Comparison of ENCODE assay signal across 11 cellular contexts in genomic region chr9:36818242-36818938, GRCh38.
DNase-seq lines count a peak whose midpoint lies in the region; ATAC-seq and TF ChIP-seq lines count a peak whose summit lies in the region.
"Had no signal": no experiment of that assay in that cellular context is flagged by ENCODE, and none has a peak within 500 bp of the region (broad histone marks: within the 10 kb centered on the region; RNA-seq: fewer than 3 reads in every experiment).

No MANE protein-coding gene starts in this region.

- H3K27me3 ChIP-seq in dorsolateral prefrontal cortex (peaks cover 0 to 11% (median 0%) of the 10 kb centered on the region in 45 donors), lower lobe of right lung (ENCODE audit: low read depth) (peaks cover 41% of the 10 kb centered on the region)

- intact Hi-C loops in dorsolateral prefrontal cortex (cut with DNase I) (no loop called here), lower lobe of right lung (cut with DNase I) (no loop called here)

- TF ChIP-seq CTCF in dorsolateral prefrontal cortex (IDR thresholded peaks at IDR 0.05 in 54 of 56, conservative IDR thresholded peaks at IDR 0.05 in 2 of 56; ENCODE audit: low read depth in 1 of 56, partially characterized antibody in 56 of 56): no peak
- TF ChIP-seq CTCF in lower lobe of right lung (IDR thresholded peaks at IDR 0.05): no peak

- no peaks in the 10 kb centered on the region for H3K9me3 Mint-ChIP-seq in stimulated activated naive B cell treated with anti-CD40 and anti-IgM and Interleukin-4, amounts not matched to agents 10 μg/mL and 1 μg/mL and 100 μg/mL, for 72 hours
- H3K9me3 Mint-ChIP-seq: natural killer cell had no signal

- H3K27me3 Mint-ChIP-seq in stimulated activated naive B cell treated with anti-CD40 and anti-IgM and Interleukin-4, amounts not matched to agents 10 μg/mL and 1 μg/mL and 100 μg/mL, for 72 hours: peaks cover 33 to 57% of the 10 kb centered on the region in 2 donors

- H3K4me3 Mint-ChIP-seq in stimulated activated naive B cell treated with anti-CD40 and anti-IgM and Interleukin-4, amounts not matched to agents 10 μg/mL and 1 μg/mL and 100 μg/mL, for 72 hours: peak overlapping the region; percentile 27 to 57
- H3K4me3 Mint-ChIP-seq: natural killer cell had no signal

- no peaks in the 10 kb centered on the region for H3K9me3 ChIP-seq in lower lobe of right lung

- ATAC-seq in lower lobe of right lung: peak in 1 of 2 donors; percentile 30
- ATAC-seq in stimulated activated naive B cell treated with anti-CD40 and anti-IgM and Interleukin-4, amounts not matched to agents 10 μg/mL and 1 μg/mL and 100 μg/mL, for 72 hours (replicated peaks): peak; percentile 25 to 29

- H3K4me1 Mint-ChIP-seq in stimulated activated naive B cell treated with anti-CD40 and anti-IgM and Interleukin-4, amounts not matched to agents 10 μg/mL and 1 μg/mL and 100 μg/mL, for 72 hours: peaks cover 5 to 14% of the 10 kb centered on the region in 2 donors

- H3K4me3 ChIP-seq in dorsolateral prefrontal cortex: peak overlapping the region in 43 of 59 donors; percentile 5 to 57 (median 30)
- H3K4me3 ChIP-seq in lower lobe of right lung: peak overlapping the region; percentile 25

- peak; percentile 16 for DNase-seq in DMS53 (lab: John Stamatoyannopoulos, UW)
- no peak for DNase-seq in DMS53 treated with DMSO at 0.1 percent for 48 hours (lab: John Stamatoyannopoulos, UW; ENCODE audit: unreplicated experiment)
- DNase-seq in dorsolateral prefrontal cortex: peak in 1 of 10 donors; percentile 32
- DNase-seq in lower lobe of right lung: no peak
- no peak for DNase-seq in stimulated activated naive B cell treated with anti-CD40 and anti-IgM and Interleukin-4, amounts not matched to agents 10 μg/mL and 1 μg/mL and 100 μg/mL, for 72 hours
- DNase-seq in GOT3 (lab: John Stamatoyannopoulos, UW): no peak
- no peak for DNase-seq in MV-4-11 (lab: John Stamatoyannopoulos, UW)
- DNase-seq in ureter (ENCODE audit: low spot score): no peak
- DNase-seq: natural killer cell; stimulated activated CD8-positive, alpha-beta memory T cell treated with anti-CD3 and anti-CD28 coated beads, Interleukin-4, amount 100 ng/mL, for 48 hours; T-helper 1 cell had no signal

- H3K27ac Mint-ChIP-seq in stimulated activated naive B cell treated with anti-CD40 and anti-IgM and Interleukin-4, amounts not matched to agents 10 μg/mL and 1 μg/mL and 100 μg/mL, for 72 hours: no peak overlapping the region
- H3K27ac Mint-ChIP-seq: natural killer cell had no signal

- H3K36me3 ChIP-seq in lower lobe of right lung: no peaks in the 10 kb centered on the region

- H3K36me3 Mint-ChIP-seq in stimulated activated naive B cell treated with anti-CD40 and anti-IgM and Interleukin-4, amounts not matched to agents 10 μg/mL and 1 μg/mL and 100 μg/mL, for 72 hours: peaks cover 0 to 1% of the 10 kb centered on the region in 2 donors
- H3K36me3 Mint-ChIP-seq: natural killer cell had no signal

- H3K4me1 ChIP-seq in lower lobe of right lung: no peaks in the 10 kb centered on the region

- H3K27ac ChIP-seq in dorsolateral prefrontal cortex: peak overlapping the region in 15 of 59 donors; percentile 1 to 71 (median 36)
- no peak overlapping the region for H3K27ac ChIP-seq in lower lobe of right lung
